14 cellular contexts compared by ENCODE assay signal in genomic region chr20:44800398-44801046, GRCh38. TPM values are rescaled to one million over a fixed set of nuclear protein-coding genes. Genes with fewer than 3 reads are reported as not detected.
DNase-seq lines count a peak whose midpoint lies in the region; ATAC-seq and TF ChIP-seq lines count a peak whose summit lies in the region.
"Had no signal": no experiment of that assay in that cellular context is flagged by ENCODE, and none has a peak within 500 bp of the region (broad histone marks: within the 10 kb centered on the region; RNA-seq: fewer than 3 reads in every experiment).

No MANE protein-coding gene starts in this region.

- no peak overlapping the region for H3K9ac ChIP-seq in KMS-11

- H3K4me2 ChIP-seq in KMS-11, result no peak overlapping the region

- POLR2A ChIA-PET in activated CD8-positive, alpha-beta T cell treated with anti-CD3 and anti-CD28 coated beads for 36 hours (lab: Charles Lee), result no interaction called here
- POLR2A ChIA-PET in activated CD8-positive, alpha-beta T cell treated with anti-CD3 and anti-CD28 coated beads, Interleukin-2, amount 10 ng/mL, durations not matched to agents 7 days and 5 days (lab: Charles Lee), result no interaction called here

- no peaks in the 10 kb centered on the region for H3K4me1 Mint-ChIP-seq in activated CD8-positive, alpha-beta T cell treated with anti-CD3 and anti-CD28 coated beads for 36 hours (ENCODE audit: low read depth)
- no peaks in the 10 kb centered on the region for H3K4me1 Mint-ChIP-seq in activated CD8-positive, alpha-beta T cell treated with anti-CD3 and anti-CD28 coated beads, Interleukin-2, amount 10 ng/mL, durations not matched to agents 7 days and 5 days (ENCODE audit: low read depth)
- H3K4me1 Mint-ChIP-seq in nephron progenitor cell, result peaks cover 40% of the 10 kb centered on the region
- H3K4me1 Mint-ChIP-seq: activated T-helper 17 cell treated with anti-CD3 and anti-CD28 coated beads, Interleukin-2, amount 50 U/mL, for 72 hours; naive thymus-derived CD8-positive, alpha-beta T cell had no signal

- no peak overlapping the region for H3K27ac Mint-ChIP-seq in activated CD8-positive, alpha-beta T cell treated with anti-CD3 and anti-CD28 coated beads for 36 hours
- H3K27ac Mint-ChIP-seq in activated CD8-positive, alpha-beta T cell treated with anti-CD3 and anti-CD28 coated beads, Interleukin-2, amount 10 ng/mL, durations not matched to agents 7 days and 5 days, result no peak overlapping the region
- peak overlapping the region; percentile 24 for H3K27ac Mint-ChIP-seq in nephron progenitor cell
- H3K27ac Mint-ChIP-seq: activated T-helper 17 cell treated with anti-CD3 and anti-CD28 coated beads, Interleukin-2, amount 50 U/mL, for 72 hours; naive thymus-derived CD8-positive, alpha-beta T cell had no signal

- no peaks in the 10 kb centered on the region for H4K20me1 ChIP-seq in KMS-11 (ENCODE audit: insufficient read depth)

- H3K4me3 ChIP-seq in KMS-11 (IDR thresholded peaks at IDR 0.05; ENCODE audit: insufficient read depth, low read depth, low read length) (no peak overlapping the region), astrocyte of the spinal cord (ENCODE audit: low read depth, low read length) (no peak overlapping the region)
- H3K4me3 ChIP-seq: esophagus squamous epithelium, upper lobe of left lung had no signal

- H3K27me3 ChIP-seq in KMS-11 (ENCODE audit: insufficient read depth, low read depth), result no peaks in the 10 kb centered on the region
- H3K27me3 ChIP-seq: upper lobe of left lung had no signal

- H3K4me3 Mint-ChIP-seq in activated CD8-positive, alpha-beta T cell treated with anti-CD3 and anti-CD28 coated beads for 36 hours, result no peak overlapping the region
- no peak overlapping the region for H3K4me3 Mint-ChIP-seq in activated CD8-positive, alpha-beta T cell treated with anti-CD3 and anti-CD28 coated beads, Interleukin-2, amount 10 ng/mL, durations not matched to agents 7 days and 5 days
- no peak overlapping the region for H3K4me3 Mint-ChIP-seq in nephron progenitor cell
- H3K4me3 Mint-ChIP-seq: activated T-helper 17 cell treated with anti-CD3 and anti-CD28 coated beads, Interleukin-2, amount 50 U/mL, for 72 hours; naive thymus-derived CD8-positive, alpha-beta T cell had no signal

- H2AFZ ChIP-seq in KMS-11 (ENCODE audit: low read depth), result no peak overlapping the region

- peak; percentile 31 for TF ChIP-seq CTCF in activated CD8-positive, alpha-beta T cell treated with anti-CD3 and anti-CD28 coated beads for 36 hours (IDR thresholded peaks at IDR 0.05)
- TF ChIP-seq CTCF in KMS-11 (conservative IDR thresholded peaks at IDR 0.05; ENCODE audit: low read depth, low read length) (peak; percentile 45; the same call in 1 of the 2 replicates), astrocyte of the spinal cord (IDR thresholded peaks at IDR 0.05; ENCODE audit: low read depth, low read length) (peak; percentile 22), nephron progenitor cell (IDR thresholded peaks at IDR 0.05) (peak; percentile 26)

- in situ Hi-C loops in astrocyte of the spinal cord (cut with HindIII; ENCODE audit: low sequenced_read_pairs), result no loop called here

- H3K27ac ChIP-seq in KMS-11 (no peak overlapping the region), caudate nucleus (ENCODE audit: low read depth, low read length) (no peak overlapping the region)
- H3K27ac ChIP-seq: esophagus squamous epithelium, upper lobe of left lung had no signal

- H3K27me3 Mint-ChIP-seq in activated CD8-positive, alpha-beta T cell treated with anti-CD3 and anti-CD28 coated beads for 36 hours, result peaks cover 11% of the 10 kb centered on the region
- H3K27me3 Mint-ChIP-seq in activated CD8-positive, alpha-beta T cell treated with anti-CD3 and anti-CD28 coated beads, Interleukin-2, amount 10 ng/mL, durations not matched to agents 7 days and 5 days (ENCODE audit: low read depth), result peaks cover 25% of the 10 kb centered on the region
- peaks cover 9% of the 10 kb centered on the region for H3K27me3 Mint-ChIP-seq in nephron progenitor cell (ENCODE audit: low read depth, poor library complexity)

- no peaks in the 10 kb centered on the region for H3K9me3 Mint-ChIP-seq in activated CD8-positive, alpha-beta T cell treated with anti-CD3 and anti-CD28 coated beads for 36 hours
- H3K9me3 Mint-ChIP-seq in activated CD8-positive, alpha-beta T cell treated with anti-CD3 and anti-CD28 coated beads, Interleukin-2, amount 10 ng/mL, durations not matched to agents 7 days and 5 days (ENCODE audit: insufficient read depth), result no peaks in the 10 kb centered on the region
- H3K9me3 Mint-ChIP-seq in nephron progenitor cell, result no peaks in the 10 kb centered on the region
- H3K9me3 Mint-ChIP-seq: activated T-helper 17 cell treated with anti-CD3 and anti-CD28 coated beads, Interleukin-2, amount 50 U/mL, for 72 hours; naive thymus-derived CD8-positive, alpha-beta T cell had no signal

- H3K4me1 ChIP-seq in KMS-11 (ENCODE audit: low read depth, poor library complexity, severe bottlenecking), result no peaks in the 10 kb centered on the region
- H3K4me1 ChIP-seq: esophagus squamous epithelium, upper lobe of left lung had no signal

- peak; percentile 59 for DNase-seq in activated CD8-positive, alpha-beta T cell treated with anti-CD3 and anti-CD28 coated beads for 36 hours
- no peak for DNase-seq in activated CD8-positive, alpha-beta T cell treated with anti-CD3 and anti-CD28 coated beads, Interleukin-2, amount 10 ng/mL, durations not matched to agents 7 days and 5 days
- no peak for DNase-seq in astrocyte of the spinal cord (ENCODE audit: low read depth, low spot score)
- DNase-seq in nephron progenitor cell, result peak; percentile 40
- no peak for DNase-seq in caudate nucleus (lab: John Stamatoyannopoulos, UW)
- DNase-seq: activated CD4-positive, CD25-positive, alpha-beta regulatory T cell; esophagus squamous epithelium; upper lobe of left lung had no signal

- H3K36me3 ChIP-seq in KMS-11 (ENCODE audit: insufficient read depth), result no peaks in the 10 kb centered on the region
- H3K36me3 ChIP-seq: esophagus squamous epithelium, upper lobe of left lung had no signal

- intact Hi-C loops in activated CD8-positive, alpha-beta T cell treated with anti-CD3 and anti-CD28 coated beads for 36 hours (cut with micrococcal nuclease), result no loop called here

- H3K79me2 ChIP-seq in KMS-11 (ENCODE audit: insufficient read depth, low read depth), result no peaks in the 10 kb centered on the region

- CTCF ChIA-PET in activated CD8-positive, alpha-beta T cell treated with anti-CD3 and anti-CD28 coated beads for 36 hours (lab: Charles Lee), result interaction anchor here (0.6 to 3.5 kb wide), 9 partner anchors 11 to 295 kb away, joined by 3 to 20 read pairs (median 4); no protein-coding TSS in a partner anchor
- CTCF ChIA-PET in activated CD8-positive, alpha-beta T cell treated with anti-CD3 and anti-CD28 coated beads, Interleukin-2, amount 10 ng/mL, durations not matched to agents 7 days and 5 days (lab: Charles Lee), result interaction anchor here (1.0 kb wide), 1 partner anchor 48 kb away, joined by 3 read pairs; no protein-coding TSS in a partner anchor

- no peak for ATAC-seq in activated CD8-positive, alpha-beta T cell treated with anti-CD3 and anti-CD28 coated beads for 36 hours
- no peak for ATAC-seq in activated CD8-positive, alpha-beta T cell treated with anti-CD3 and anti-CD28 coated beads, Interleukin-2, amount 10 ng/mL, durations not matched to agents 7 days and 5 days
- ATAC-seq in GM19397 (IDR thresholded peaks at IDR 0.05; ENCODE audit: unreplicated experiment) (no peak), GM21528 (IDR thresholded peaks at IDR 0.05; ENCODE audit: low FRiP score, unreplicated experiment) (no peak)
- ATAC-seq: activated T-helper 17 cell treated with anti-CD3 and anti-CD28 coated beads, Interleukin-2, amount 50 U/mL, for 72 hours; naive thymus-derived CD8-positive, alpha-beta T cell; Right ventricle myocardium inferior had no signal

- no peaks in the 10 kb centered on the region for H3K36me3 Mint-ChIP-seq in activated CD8-positive, alpha-beta T cell treated with anti-CD3 and anti-CD28 coated beads for 36 hours (ENCODE audit: low read depth)
- no peaks in the 10 kb centered on the region for H3K36me3 Mint-ChIP-seq in activated CD8-positive, alpha-beta T cell treated with anti-CD3 and anti-CD28 coated beads, Interleukin-2, amount 10 ng/mL, durations not matched to agents 7 days and 5 days (ENCODE audit: low read depth)
- no peaks in the 10 kb centered on the region for H3K36me3 Mint-ChIP-seq in nephron progenitor cell (ENCODE audit: low read depth)
- H3K36me3 Mint-ChIP-seq: naive thymus-derived CD8-positive, alpha-beta T cell had no signal

RNA-seq across cellular contexts. Expression of gene RIMS4, which starts 9.8 kb away (rescaled TPM):
- not detected for total RNA-seq in activated CD8-positive, alpha-beta T cell treated with anti-CD3 and anti-CD28 coated beads for 36 hours
- total RNA-seq in activated CD8-positive, alpha-beta T cell treated with anti-CD3 and anti-CD28 coated beads, Interleukin-2, amount 10 ng/mL, durations not matched to agents 7 days and 5 days, result not detected
- total RNA-seq: naive thymus-derived CD8-positive, alpha-beta T cell; Right ventricle myocardium inferior had no signal

RNA-seq across cellular contexts. Expression of gene KCNK15, which starts 54.9 kb away (rescaled TPM):
- under 1 TPM; 0.25 to 0.29 TPM for total RNA-seq in activated CD8-positive, alpha-beta T cell treated with anti-CD3 and anti-CD28 coated beads for 36 hours
- total RNA-seq in activated CD8-positive, alpha-beta T cell treated with anti-CD3 and anti-CD28 coated beads, Interleukin-2, amount 10 ng/mL, durations not matched to agents 7 days and 5 days, result not detected
- total RNA-seq: naive thymus-derived CD8-positive, alpha-beta T cell had no signal

Comparison
In these comparisons a context has a peak if more than half of its experiments do, and no peak if none do; other contexts are left out.
1. DNase-seq: peak in activated CD8-positive, alpha-beta T cell treated with anti-CD3 and anti-CD28 coated beads for 36 hours (single experiment) and nephron progenitor cell (single experiment); none in activated CD8-positive, alpha-beta T cell treated with anti-CD3 and anti-CD28 coated beads, Interleukin-2, amount 10 ng/mL, durations not matched to agents 7 days and 5 days (single experiment), astrocyte of the spinal cord (single experiment) and caudate nucleus (0 of 61).
2. Peak in every context shown above with its lines, with median percentiles within 50 percentile points of each other: CTCF ChIP-seq.